Comparison of ENCODE assay signal across 16 cellular contexts in the genomic region with DNA sequence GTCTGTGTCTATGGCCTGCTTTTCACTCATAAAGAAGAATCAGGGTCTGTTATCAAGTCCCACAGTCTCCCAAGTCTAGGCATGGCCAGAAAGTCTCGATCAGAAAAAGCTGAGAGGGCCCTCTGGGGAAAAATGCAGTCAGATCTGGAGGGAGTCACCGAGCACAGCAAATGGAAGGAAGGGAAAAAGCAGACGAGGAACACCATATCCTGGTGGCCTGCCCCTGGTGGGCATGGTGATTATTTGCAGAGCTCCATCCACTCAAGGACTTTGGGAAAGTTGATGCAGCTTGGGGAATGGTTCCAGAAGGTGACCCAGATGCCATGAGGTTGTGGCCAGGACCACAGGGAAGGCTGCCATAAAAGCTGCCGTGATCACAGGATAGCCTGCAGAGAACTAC.
DNase-seq lines count a peak whose midpoint lies in the region; ATAC-seq and TF ChIP-seq lines count a peak whose summit lies in the region.
"Had no signal": no experiment of that assay in that cellular context is flagged by ENCODE, and none has a peak within 500 bp of the region (broad histone marks: within the 10 kb centered on the region; RNA-seq: fewer than 3 reads in every experiment).

No MANE protein-coding gene starts in this region.

- H3K4ac ChIP-seq in mesendoderm (ENCODE audit: low read depth, low read length) = no peak overlapping the region

- H3K23ac ChIP-seq in mesendoderm (ENCODE audit: low read length) = no peak overlapping the region

- H3K4me3 ChIP-seq in AG09309 (ENCODE audit: control insufficient read depth, low read depth, low read length) = no peak overlapping the region
- H3K4me3 ChIP-seq in GM23338 = no peak overlapping the region
- no peak overlapping the region for H3K4me3 ChIP-seq in astrocyte of the spinal cord (ENCODE audit: low read depth, low read length)
- no peak overlapping the region for H3K4me3 ChIP-seq in mesendoderm (ENCODE audit: low read length)

- H4K8ac ChIP-seq in mesendoderm (ENCODE audit: low read depth, low read length) = no peak overlapping the region

- H3K36me3 ChIP-seq in GM23338 (ENCODE audit: insufficient read depth) (no peaks in the 10 kb centered on the region), mesendoderm (ENCODE audit: control insufficient read depth, insufficient read depth, low read length) (no peaks in the 10 kb centered on the region)

- no peaks in the 10 kb centered on the region for H3K9me3 Mint-ChIP-seq in GM23338

- no peak overlapping the region for H4K5ac ChIP-seq in mesendoderm (ENCODE audit: low read length)

- H3K4me1 Mint-ChIP-seq in GM23338 = peaks cover 4% of the 10 kb centered on the region; the same call in 2 of the 3 replicates

- H3K18ac ChIP-seq in mesendoderm (ENCODE audit: low read length) = no peak overlapping the region

- ATAC-seq in GM23338 (peak; percentile 88), GM19455 (IDR thresholded peaks at IDR 0.05; ENCODE audit: unreplicated experiment) (no peak), HG02763 (IDR thresholded peaks at IDR 0.05; ENCODE audit: unreplicated experiment) (no peak), GM21619 (IDR thresholded peaks at IDR 0.05; ENCODE audit: unreplicated experiment) (no peak)
- ATAC-seq: activated CD8-positive, alpha-beta T cell treated with anti-CD3 and anti-CD28 coated beads, Interleukin-2, amount 10 ng/mL, durations not matched to agents 7 days and 5 days had no signal

- H3K79me2 ChIP-seq in GM23338 (replicated peaks; ENCODE audit: insufficient read depth) (no peaks in the 10 kb centered on the region), mesendoderm (ENCODE audit: control insufficient read depth, insufficient read depth, low read length) (no peaks in the 10 kb centered on the region)

- no peaks in the 10 kb centered on the region for H4K20me1 ChIP-seq in GM23338 (replicated peaks; ENCODE audit: insufficient read depth)

- H3K4me2 ChIP-seq in GM23338 = no peak overlapping the region
- H3K4me2 ChIP-seq in mesendoderm (ENCODE audit: low read length) = no peak overlapping the region

- no CpG with 5 or more reads among the region's 4 CpGs for WGBS in mesendoderm (ENCODE audit: extremely low coverage, insufficient coverage, low lambda C conversion rate)

- 0 out of 2 replicates have a peak, but pooled peaks cover 4% of the 10 kb centered on the region for H3K27me3 ChIP-seq in GM23338 (ENCODE audit: insufficient read depth)
- no peaks in the 10 kb centered on the region for H3K27me3 ChIP-seq in mesendoderm (ENCODE audit: insufficient read depth, low read length, poor library complexity)

- H2BK5ac ChIP-seq in mesendoderm (ENCODE audit: low read length) = no peak overlapping the region

- H3F3A ChIP-seq in GM23338 (replicated peaks; ENCODE audit: low read depth) = no peaks in the 10 kb centered on the region

- no peak overlapping the region for H3K4me3 Mint-ChIP-seq in GM23338
- H3K4me3 Mint-ChIP-seq: activated CD8-positive, alpha-beta T cell treated with anti-CD3 and anti-CD28 coated beads, Interleukin-2, amount 10 ng/mL, durations not matched to agents 7 days and 5 days had no signal

- H2BK120ac ChIP-seq in mesendoderm (ENCODE audit: low read depth, low read length) = no peak overlapping the region

- no peak overlapping the region for H2AK5ac ChIP-seq in mesendoderm (ENCODE audit: low read length)

- H3K27ac ChIP-seq in GM23338 (ENCODE audit: low read depth) (no peak overlapping the region), mesendoderm (ENCODE audit: low read depth, low read length) (no peak overlapping the region)
- H3K27ac ChIP-seq: HL-60 had no signal

- H3K9me2 ChIP-seq in GM23338 (ENCODE audit: insufficient read depth) = no peaks in the 10 kb centered on the region

- in situ Hi-C loops in astrocyte of the spinal cord (cut with HindIII; ENCODE audit: low sequenced_read_pairs) = no loop called here

- H3K79me1 ChIP-seq in mesendoderm (ENCODE audit: low read length) = no peaks in the 10 kb centered on the region

- H3K27ac Mint-ChIP-seq in GM23338 = no peak overlapping the region
- H3K27ac Mint-ChIP-seq: activated CD8-positive, alpha-beta T cell treated with anti-CD3 and anti-CD28 coated beads, Interleukin-2, amount 10 ng/mL, durations not matched to agents 7 days and 5 days had no signal

- H3K36me3 Mint-ChIP-seq in GM23338 (ENCODE audit: low read depth) = no peaks in the 10 kb centered on the region

- H3K9ac ChIP-seq in mesendoderm (ENCODE audit: low read length) = no peak overlapping the region

- no peaks in the 10 kb centered on the region for H3K4me1 ChIP-seq in GM23338 (ENCODE audit: insufficient read depth)
- no peaks in the 10 kb centered on the region for H3K4me1 ChIP-seq in mesendoderm (ENCODE audit: control insufficient read depth, low read depth, low read length)

- TF ChIP-seq CTCF in AG09309 (IDR thresholded peaks at IDR 0.05; ENCODE audit: control insufficient read depth, insufficient read depth, low read depth, low read length, missing control alignments) = peak; percentile 30
- TF ChIP-seq CTCF in GM23338 (conservative IDR thresholded peaks at IDR 0.05; ENCODE audit: low read depth in 2 of 2) = peak; percentile 28 to 44; a peak in 3 of 4 replicates
- TF ChIP-seq CTCF in astrocyte of the spinal cord (IDR thresholded peaks at IDR 0.05; ENCODE audit: low read depth, low read length) = peak; percentile 37
- no peak for TF ChIP-seq CTCF in GM10266 (IDR thresholded peaks at IDR 0.05; ENCODE audit: control insufficient read depth, insufficient read depth, low read depth, missing control alignments)

- H3K56ac ChIP-seq in mesendoderm (ENCODE audit: low read length) = no peak overlapping the region

- H2BK15ac ChIP-seq in mesendoderm (replicated peaks; ENCODE audit: low read depth) = no peak overlapping the region

- H3K27me3 Mint-ChIP-seq in GM23338 (ENCODE audit: insufficient read depth, low read depth, poor library complexity) = peaks cover 9% of the 10 kb centered on the region

- H2AFZ ChIP-seq in GM23338 = no peak overlapping the region

- DNase-seq in AG09309 (ENCODE audit: low read depth) (no peak), GM23338 (ENCODE audit: low spot score) (peak; percentile 45), astrocyte of the spinal cord (ENCODE audit: low read depth, low spot score) (no peak), mesendoderm (peak; percentile 58), GM10266 (ENCODE audit: extremely low spot score) (no peak)
- DNase-seq: activated CD8-positive, alpha-beta T cell treated with anti-CD3 and anti-CD28 coated beads, Interleukin-2, amount 10 ng/mL, durations not matched to agents 7 days and 5 days; COR-L47; kidney; NCI-H1048; NCI-H526 treated with DMSO at 0.1 percent for 48 hours; occipital lobe; stimulated activated CD4-positive, alpha-beta T cell treated with anti-CD3 and anti-CD28 coated beads, Interleukin-4, amount 100 ng/mL, for 4 hours had no signal

TF ChIP-seq in GM23338, 12 proteins besides CTCF, POLR2A, EP300 and RAD21 (continues in another document):
- TF ChIP-seq, protein P1, sequence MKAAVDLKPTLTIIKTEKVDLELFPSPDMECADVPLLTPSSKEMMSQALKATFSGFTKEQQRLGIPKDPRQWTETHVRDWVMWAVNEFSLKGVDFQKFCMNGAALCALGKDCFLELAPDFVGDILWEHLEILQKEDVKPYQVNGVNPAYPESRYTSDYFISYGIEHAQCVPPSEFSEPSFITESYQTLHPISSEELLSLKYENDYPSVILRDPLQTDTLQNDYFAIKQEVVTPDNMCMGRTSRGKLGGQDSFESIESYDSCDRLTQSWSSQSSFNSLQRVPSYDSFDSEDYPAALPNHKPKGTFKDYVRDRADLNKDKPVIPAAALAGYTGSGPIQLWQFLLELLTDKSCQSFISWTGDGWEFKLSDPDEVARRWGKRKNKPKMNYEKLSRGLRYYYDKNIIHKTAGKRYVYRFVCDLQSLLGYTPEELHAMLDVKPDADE (IDR thresholded peaks at IDR 0.05) = no peak
- TF ChIP-seq CREB1 (CRISPR knock-in tag; IDR thresholded peaks at IDR 0.05; ENCODE audit: low read depth) (no peak), ZNF331 (CRISPR knock-in tag; IDR thresholded peaks at IDR 0.05; ENCODE audit: low read depth) (no peak), STAT1 (IDR thresholded peaks at IDR 0.05; ENCODE audit: unreplicated experiment) (no peak), EZH2 (IDR thresholded peaks at IDR 0.05; ENCODE audit: low read depth, unreplicated experiment) (no peak)
- TF ChIP-seq, protein P2, sequence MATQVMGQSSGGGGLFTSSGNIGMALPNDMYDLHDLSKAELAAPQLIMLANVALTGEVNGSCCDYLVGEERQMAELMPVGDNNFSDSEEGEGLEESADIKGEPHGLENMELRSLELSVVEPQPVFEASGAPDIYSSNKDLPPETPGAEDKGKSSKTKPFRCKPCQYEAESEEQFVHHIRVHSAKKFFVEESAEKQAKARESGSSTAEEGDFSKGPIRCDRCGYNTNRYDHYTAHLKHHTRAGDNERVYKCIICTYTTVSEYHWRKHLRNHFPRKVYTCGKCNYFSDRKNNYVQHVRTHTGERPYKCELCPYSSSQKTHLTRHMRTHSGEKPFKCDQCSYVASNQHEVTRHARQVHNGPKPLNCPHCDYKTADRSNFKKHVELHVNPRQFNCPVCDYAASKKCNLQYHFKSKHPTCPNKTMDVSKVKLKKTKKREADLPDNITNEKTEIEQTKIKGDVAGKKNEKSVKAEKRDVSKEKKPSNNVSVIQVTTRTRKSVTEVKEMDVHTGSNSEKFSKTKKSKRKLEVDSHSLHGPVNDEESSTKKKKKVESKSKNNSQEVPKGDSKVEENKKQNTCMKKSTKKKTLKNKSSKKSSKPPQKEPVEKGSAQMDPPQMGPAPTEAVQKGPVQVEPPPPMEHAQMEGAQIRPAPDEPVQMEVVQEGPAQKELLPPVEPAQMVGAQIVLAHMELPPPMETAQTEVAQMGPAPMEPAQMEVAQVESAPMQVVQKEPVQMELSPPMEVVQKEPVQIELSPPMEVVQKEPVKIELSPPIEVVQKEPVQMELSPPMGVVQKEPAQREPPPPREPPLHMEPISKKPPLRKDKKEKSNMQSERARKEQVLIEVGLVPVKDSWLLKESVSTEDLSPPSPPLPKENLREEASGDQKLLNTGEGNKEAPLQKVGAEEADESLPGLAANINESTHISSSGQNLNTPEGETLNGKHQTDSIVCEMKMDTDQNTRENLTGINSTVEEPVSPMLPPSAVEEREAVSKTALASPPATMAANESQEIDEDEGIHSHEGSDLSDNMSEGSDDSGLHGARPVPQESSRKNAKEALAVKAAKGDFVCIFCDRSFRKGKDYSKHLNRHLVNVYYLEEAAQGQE (IDR thresholded peaks at IDR 0.05; ENCODE audit: unreplicated experiment) = no peak

Comparison
In these comparisons a context has a peak if more than half of its experiments do, and no peak if none do; other contexts are left out.
1. DNase-seq: peak in GM23338 (single experiment) and mesendoderm (single experiment); none in AG09309 (single experiment), astrocyte of the spinal cord (single experiment) and GM10266 (single experiment).